29 cellular contexts compared by ENCODE assay signal in the genomic region with DNA sequence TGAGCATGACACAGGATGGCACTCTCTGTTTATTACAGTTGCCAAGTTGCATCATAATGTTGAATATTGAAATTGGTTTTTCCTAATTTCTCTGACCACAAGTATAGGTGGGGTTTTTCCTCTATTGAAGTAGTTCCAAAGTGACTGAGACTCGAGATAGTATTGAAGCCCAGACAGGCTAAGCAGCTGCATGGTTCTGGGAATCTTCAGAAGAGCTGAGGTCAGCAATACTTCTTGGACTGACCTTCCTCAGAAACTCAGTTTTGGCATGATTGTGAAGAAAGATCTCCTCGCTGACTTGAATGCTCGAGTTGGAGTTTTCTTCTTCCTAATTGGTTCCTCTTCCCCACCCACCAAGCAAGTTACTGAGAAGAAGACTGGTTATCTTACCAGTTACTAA.
DNase-seq lines count a peak whose midpoint lies in the region; ATAC-seq, FAIRE-seq and TF ChIP-seq lines count a peak whose summit lies in the region.
"Had no signal": no experiment of that assay in that cellular context is flagged by ENCODE, and none has a peak within 500 bp of the region (broad histone marks: within the 10 kb centered on the region; RNA-seq: fewer than 3 reads in every experiment).

No MANE protein-coding gene starts in this region.

- peaks cover 31% of the 10 kb centered on the region for H3K4me1 Mint-ChIP-seq in activated CD4-positive, alpha-beta memory T cell treated with anti-CD3 and anti-CD28 coated beads for 36 hours (ENCODE audit: low read depth)
- peaks cover 9% of the 10 kb centered on the region for H3K4me1 Mint-ChIP-seq in activated CD4-positive, alpha-beta memory T cell treated with anti-CD3 and anti-CD28 coated beads, Interleukin-2, amount 10 ng/mL, durations not matched to agents 7 days and 5 days

- CTCF ChIA-PET in activated CD4-positive, alpha-beta memory T cell treated with anti-CD3 and anti-CD28 coated beads for 36 hours (lab: Charles Lee) = no interaction called here
- CTCF ChIA-PET in activated CD4-positive, alpha-beta memory T cell treated with anti-CD3 and anti-CD28 coated beads, Interleukin-2, amount 10 ng/mL, durations not matched to agents 7 days and 5 days (lab: Charles Lee) = no interaction called here
- CTCF ChIA-PET in A549 (lab: Yijun Ruan, JAX) = no interaction called here
- CTCF ChIA-PET in K562 (lab: Yijun Ruan, JAX; ENCODE audit: low intra/inter-chr PET ratio) = interaction anchor here (0.6 kb wide), 1 partner anchor 1568 kb away, joined by 3 read pairs; no protein-coding TSS in a partner anchor

- ATAC-seq in A549 = no peak
- no peak for ATAC-seq in K562
- ATAC-seq in HG03565 (IDR thresholded peaks at IDR 0.05; ENCODE audit: unreplicated experiment) = no peak
- no peak for ATAC-seq in esophagus mucosa
- no peak for ATAC-seq in GM18861 (IDR thresholded peaks at IDR 0.05; ENCODE audit: unreplicated experiment)
- ATAC-seq: foreskin keratinocyte had no signal

- no peaks in the 10 kb centered on the region for H3K9me3 Mint-ChIP-seq in activated CD4-positive, alpha-beta memory T cell treated with anti-CD3 and anti-CD28 coated beads for 36 hours
- H3K9me3 Mint-ChIP-seq in activated CD4-positive, alpha-beta memory T cell treated with anti-CD3 and anti-CD28 coated beads, Interleukin-2, amount 10 ng/mL, durations not matched to agents 7 days and 5 days = no peaks in the 10 kb centered on the region

- no peaks in the 10 kb centered on the region for H3K36me3 ChIP-seq in K562 (ENCODE audit: control insufficient read depth, insufficient read depth, low read length)
- H3K36me3 ChIP-seq: BE2C, cardiac muscle cell, upper lobe of left lung had no signal

- peak overlapping the region; percentile 20 for H3K4me3 Mint-ChIP-seq in activated CD4-positive, alpha-beta memory T cell treated with anti-CD3 and anti-CD28 coated beads for 36 hours
- no peak overlapping the region for H3K4me3 Mint-ChIP-seq in activated CD4-positive, alpha-beta memory T cell treated with anti-CD3 and anti-CD28 coated beads, Interleukin-2, amount 10 ng/mL, durations not matched to agents 7 days and 5 days
- H3K4me3 Mint-ChIP-seq: nephron; T-helper 1 cell treated with Interleukin-12 subunit alpha and Interleukin-12 subunit beta and Interleukin-4 antibody, amounts not matched to agents 30 μg/mL and 1 μg/mL, for 36 hours had no signal

- no peak for TF ChIP-seq CTCF in A549 (IDR thresholded peaks at IDR 0.05)
- no peak for TF ChIP-seq CTCF in HL-60 (IDR thresholded peaks at IDR 0.05; ENCODE audit: insufficient read depth, low read length)
- no peak for TF ChIP-seq CTCF in K562 (IDR thresholded peaks at IDR 0.05 in 2 of 3, conservative IDR thresholded peaks at IDR 0.05 in 1 of 3; ENCODE audit: insufficient read depth in 2 of 3, low read depth in 1 of 3, low read length in 3 of 3)

- BruUV-seq in K562 (replicated peaks; lab: Mats Ljungman, UMichigan) = no TSS peak

- no peak for DNase-seq in activated CD4-positive, alpha-beta memory T cell treated with anti-CD3 and anti-CD28 coated beads for 36 hours
- no peak for DNase-seq in activated CD4-positive, alpha-beta memory T cell treated with anti-CD3 and anti-CD28 coated beads, Interleukin-2, amount 10 ng/mL, durations not matched to agents 7 days and 5 days
- no peak for DNase-seq in A549 (ENCODE audit: low read depth in 1 of 2, low spot score in 1 of 2)
- DNase-seq in HL-60 (ENCODE audit: low read depth in 1 of 2, low spot score in 1 of 2) = peak in 1 of 2 experiments; percentile 16
- no peak for DNase-seq in K562 (ENCODE audit: extremely low read depth in 1 of 4, low spot score in 3 of 4)
- DNase-seq: ACHN; activated CD4-positive, CD25-positive, alpha-beta regulatory T cell treated with anti-CD3 and anti-CD28 coated beads, Interleukin-2, amount 50 U/mL, for 72 hours; aorta; BE2C; COR-L47; cortex of kidney; DMS79 treated with DMSO at 0.1 percent for 48 hours; HCEC 1CT; kidney glomerular epithelial cell; NCI-H1092; NCI-H1694 treated with DMSO at 0.1 percent for 48 hours; NCI-H510A treated with DMSO at 0.1 percent for 48 hours; stimulated activated CD4-positive, alpha-beta T cell treated with anti-CD3 and anti-CD28 coated beads, Interleukin-4, amount 100 ng/mL, for 1 hour; substantia nigra; upper lobe of left lung had no signal

- H3K27ac Mint-ChIP-seq in activated CD4-positive, alpha-beta memory T cell treated with anti-CD3 and anti-CD28 coated beads for 36 hours = no peak overlapping the region
- H3K27ac Mint-ChIP-seq in activated CD4-positive, alpha-beta memory T cell treated with anti-CD3 and anti-CD28 coated beads, Interleukin-2, amount 10 ng/mL, durations not matched to agents 7 days and 5 days = no peak overlapping the region
- H3K27ac Mint-ChIP-seq: activated naive CD4-positive, alpha-beta T cell treated with anti-CD3 and anti-CD28 coated beads, Interleukin-2, amount 50 U/mL, for 72 hours; T-helper 1 cell treated with Interleukin-12 subunit alpha and Interleukin-12 subunit beta and Interleukin-4 antibody, amounts not matched to agents 30 μg/mL and 1 μg/mL, for 36 hours had no signal

- TF ChIP-seq EP300 in A549 (IDR thresholded peaks at IDR 0.05) = no peak
- TF ChIP-seq EP300 in K562 (IDR thresholded peaks at IDR 0.05; ENCODE audit: low read length) = no peak

- H3K4me3 ChIP-seq in A549 (no peak overlapping the region), HL-60 (replicated peaks; ENCODE audit: insufficient read depth, low read length) (no peak overlapping the region), K562 (no peak overlapping the region)
- H3K4me3 ChIP-seq: cardiac muscle cell, upper lobe of left lung had no signal

- H3K36me3 Mint-ChIP-seq in activated CD4-positive, alpha-beta memory T cell treated with anti-CD3 and anti-CD28 coated beads for 36 hours = peaks cover under 1% of the 10 kb centered on the region
- H3K36me3 Mint-ChIP-seq in activated CD4-positive, alpha-beta memory T cell treated with anti-CD3 and anti-CD28 coated beads, Interleukin-2, amount 10 ng/mL, durations not matched to agents 7 days and 5 days (ENCODE audit: low read depth) = peaks cover 3% of the 10 kb centered on the region

- H3K4me2 ChIP-seq in A549 (no peak overlapping the region), K562 (ENCODE audit: insufficient read depth, low read length) (no peak overlapping the region)

- no peak overlapping the region for H2AFZ ChIP-seq in K562 (ENCODE audit: low read depth, low read length)

- H3K79me2 ChIP-seq in K562 (ENCODE audit: control insufficient read depth, insufficient read depth, low read length) = no peaks in the 10 kb centered on the region

- POLR2A ChIA-PET in activated CD4-positive, alpha-beta memory T cell treated with anti-CD3 and anti-CD28 coated beads for 36 hours (lab: Charles Lee) = no interaction called here
- POLR2A ChIA-PET in activated CD4-positive, alpha-beta memory T cell treated with anti-CD3 and anti-CD28 coated beads, Interleukin-2, amount 10 ng/mL, durations not matched to agents 7 days and 5 days (lab: Charles Lee) = no interaction called here
- POLR2A ChIA-PET in A549 (lab: Yijun Ruan, JAX) (no interaction called here), K562 (lab: Yijun Ruan, JAX) (no interaction called here)

- H4K20me1 ChIP-seq in K562 (replicated peaks; ENCODE audit: control insufficient read depth, insufficient read depth, low read length) = no peaks in the 10 kb centered on the region

- no peaks in the 10 kb centered on the region for H3K27me3 Mint-ChIP-seq in activated CD4-positive, alpha-beta memory T cell treated with anti-CD3 and anti-CD28 coated beads for 36 hours
- no peaks in the 10 kb centered on the region for H3K27me3 Mint-ChIP-seq in activated CD4-positive, alpha-beta memory T cell treated with anti-CD3 and anti-CD28 coated beads, Interleukin-2, amount 10 ng/mL, durations not matched to agents 7 days and 5 days

- TF ChIP-seq RAD21 in A549 (conservative IDR thresholded peaks at IDR 0.05 in 1 of 2, IDR thresholded peaks at IDR 0.05 in 1 of 2) (no peak), K562 (CRISPR knock-in tag; conservative IDR thresholded peaks at IDR 0.05 in 1 of 2, IDR thresholded peaks at IDR 0.05 in 1 of 2) (no peak)

- H3K27me3 ChIP-seq in HL-60 (ENCODE audit: insufficient read depth, poor library complexity, severe bottlenecking) = no peaks in the 10 kb centered on the region
- H3K27me3 ChIP-seq in K562 (ENCODE audit: control insufficient read depth in 2 of 2, insufficient read depth in 2 of 2, low read length in 2 of 2) = no peaks in the 10 kb centered on the region
- H3K27me3 ChIP-seq: BE2C, cardiac muscle cell, foreskin keratinocyte, upper lobe of left lung had no signal

- no peaks in the 10 kb centered on the region for H3K9me1 ChIP-seq in K562 (ENCODE audit: control insufficient read depth, insufficient read depth, low read length)

- in situ Hi-C loops in K562 (cut with MboI) = no loop called here

- TF ChIP-seq POLR2A in A549 (IDR thresholded peaks at IDR 0.05; ENCODE audit: low read length) (no peak), K562 (conservative IDR thresholded peaks at IDR 0.05) (no peak)

- no peak for FAIRE-seq in A549 (lab: Jason Lieb, UNC)
- no peak for FAIRE-seq in K562 (lab: Jason Lieb, UNC)
- FAIRE-seq: TTC549 had no signal

- H3K4me1 ChIP-seq in A549 = no peaks in the 10 kb centered on the region
- H3K4me1 ChIP-seq in K562 (replicated peaks in 1 of 2; ENCODE audit: control insufficient read depth in 2 of 2, insufficient read depth in 2 of 2, low read length in 2 of 2) = no peaks in the 10 kb centered on the region
- H3K4me1 ChIP-seq: BE2C, foreskin keratinocyte, upper lobe of left lung had no signal

- H3K27ac ChIP-seq in A549 (no peak overlapping the region), HL-60 (replicated peaks) (peak overlapping the region; percentile 31), K562 (ENCODE audit: extremely low read depth, low read depth, low read length) (no peak overlapping the region)
- H3K27ac ChIP-seq: cardiac muscle cell, foreskin keratinocyte, upper lobe of left lung had no signal

- H3K9ac ChIP-seq in K562 (ENCODE audit: insufficient read depth in 1 of 2, low read depth in 2 of 2, low read length in 2 of 2) = no peak overlapping the region

- intact Hi-C loops in activated CD4-positive, alpha-beta memory T cell treated with anti-CD3 and anti-CD28 coated beads for 36 hours (cut with micrococcal nuclease) = loop anchor here (5.0 kb wide), 2 partner anchors 89 to 376 kb away; a partner anchor contains a TSS
- intact Hi-C loops in K562 (cut with micrococcal nuclease) = no loop called here

- H3K9me3 ChIP-seq in A549 (no peaks in the 10 kb centered on the region), K562 (replicated peaks; ENCODE audit: control insufficient read depth, insufficient read depth, low read depth, low read length) (no peaks in the 10 kb centered on the region)
- H3K9me3 ChIP-seq: BE2C, upper lobe of left lung had no signal

- WGBS in A549 (ENCODE audit: missing lambda C conversion rate) = 0% methylated on average over 3 of the region's 3 CpGs
- WGBS in K562 (ENCODE audit: insufficient coverage, low coverage, missing lambda C conversion rate) = 0% methylated on average over 2 of the region's 3 CpGs

TF ChIP-seq in A549, 52 proteins besides CTCF, POLR2A, EP300 and RAD21:
- TF ChIP-seq MAFK (IDR thresholded peaks at IDR 0.05; ENCODE audit: partially characterized antibody) = peak; percentile 70
- TF ChIP-seq EHMT2 (IDR thresholded peaks at IDR 0.05; ENCODE audit: low read depth) = no peak

TF ChIP-seq in K562, 482 proteins besides CTCF, POLR2A, EP300 and RAD21 (continues in another document):
- TF ChIP-seq MAFF (IDR thresholded peaks at IDR 0.05; ENCODE audit: low read length) (peak; percentile 53), MAFK (IDR thresholded peaks at IDR 0.05; ENCODE audit: low read length) (0 out of 2 replicates have a peak, but pooled peaks have one; percentile 36)
